ENCODE assay signal across 21 cellular contexts in the genomic region with DNA sequence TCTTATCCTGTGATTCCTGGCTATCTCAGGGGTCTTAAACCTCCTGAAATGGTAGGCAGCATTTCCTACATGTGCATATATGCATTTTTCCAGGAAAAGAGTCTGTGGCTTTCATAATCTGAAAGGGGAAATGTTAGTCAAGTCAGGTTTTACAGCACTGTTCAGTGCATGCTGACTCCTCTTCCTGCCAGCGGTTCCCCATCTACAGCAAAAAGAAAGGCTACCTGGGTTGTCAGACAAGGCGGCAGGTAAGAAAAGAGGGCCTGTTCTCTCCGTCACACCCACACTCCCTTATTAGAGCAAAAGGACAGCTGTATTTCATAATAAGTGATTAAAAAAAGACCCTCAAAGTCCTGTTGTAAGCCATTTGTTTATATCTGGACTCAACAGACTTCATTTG. TPM values are rescaled to one million over a fixed set of nuclear protein-coding genes. Genes with fewer than 3 reads are reported as not detected.
DNase-seq lines count a peak whose midpoint lies in the region; ATAC-seq and TF ChIP-seq lines count a peak whose summit lies in the region.
"Had no signal": no experiment of that assay in that cellular context is flagged by ENCODE, and none has a peak within 500 bp of the region (broad histone marks: within the 10 kb centered on the region; RNA-seq: fewer than 3 reads in every experiment).

No MANE protein-coding gene starts in this region.

- no peaks in the 10 kb centered on the region for H3K27me3 ChIP-seq in naive thymus-derived CD4-positive, alpha-beta T cell (ENCODE audit: control insufficient read depth in 2 of 2, insufficient read depth in 2 of 2, low read length in 2 of 2)
- H3K27me3 ChIP-seq: BLaER1 treated with 17β-estradiol and CSF1 and Interleukin-3, amounts not matched to agents 10 nM and 100 nM; body of pancreas; tibial nerve had no signal

- peaks cover 5 to 24% of the 10 kb centered on the region in 2 donors for H3K4me1 ChIP-seq in naive thymus-derived CD4-positive, alpha-beta T cell (ENCODE audit: control insufficient read depth in 2 of 2, insufficient read depth in 2 of 2, low read length in 2 of 2)

- H3K4me3 ChIP-seq in naive thymus-derived CD4-positive, alpha-beta T cell (ENCODE audit: low read length) = no peak overlapping the region
- H3K4me3 ChIP-seq: BLaER1 treated with 17β-estradiol and CSF1 and Interleukin-3, amounts not matched to agents 10 nM and 100 nM; body of pancreas; lower lobe of right lung; tibial nerve had no signal

- no peak for TF ChIP-seq CTCF in activated CD8-positive, alpha-beta T cell treated with anti-CD3 and anti-CD28 coated beads for 36 hours (IDR thresholded peaks at IDR 0.05)

- no peaks in the 10 kb centered on the region for H3K27me3 Mint-ChIP-seq in activated naive CD4-positive, alpha-beta T cell treated with anti-CD3 and anti-CD28 coated beads for 36 hours (ENCODE audit: low read depth)
- no peaks in the 10 kb centered on the region for H3K27me3 Mint-ChIP-seq in activated CD8-positive, alpha-beta T cell treated with anti-CD3 and anti-CD28 coated beads for 36 hours
- no peaks in the 10 kb centered on the region for H3K27me3 Mint-ChIP-seq in naive thymus-derived CD4-positive, alpha-beta T cell

- H3K9me3 Mint-ChIP-seq in activated naive CD4-positive, alpha-beta T cell treated with anti-CD3 and anti-CD28 coated beads for 36 hours = no peaks in the 10 kb centered on the region
- no peaks in the 10 kb centered on the region for H3K9me3 Mint-ChIP-seq in activated CD8-positive, alpha-beta T cell treated with anti-CD3 and anti-CD28 coated beads for 36 hours
- no peaks in the 10 kb centered on the region for H3K9me3 Mint-ChIP-seq in naive thymus-derived CD4-positive, alpha-beta T cell

- H3K4me3 Mint-ChIP-seq in activated naive CD4-positive, alpha-beta T cell treated with anti-CD3 and anti-CD28 coated beads for 36 hours = peak overlapping the region; percentile 36
- H3K4me3 Mint-ChIP-seq in activated CD8-positive, alpha-beta T cell treated with anti-CD3 and anti-CD28 coated beads for 36 hours = no peak overlapping the region
- H3K4me3 Mint-ChIP-seq in naive thymus-derived CD4-positive, alpha-beta T cell = peak overlapping the region in 3 of 10 donors; percentile 4 to 17 (median 10)

- H3K9me3 ChIP-seq in naive thymus-derived CD4-positive, alpha-beta T cell (ENCODE audit: control insufficient read depth in 2 of 3, low read length in 3 of 3) = no peaks in the 10 kb centered on the region
- H3K9me3 ChIP-seq: BLaER1 treated with 17β-estradiol and CSF1 and Interleukin-3, amounts not matched to agents 10 nM and 100 nM; body of pancreas; lower lobe of right lung; tibial nerve had no signal

- POLR2A ChIA-PET in activated CD8-positive, alpha-beta T cell treated with anti-CD3 and anti-CD28 coated beads for 36 hours (lab: Charles Lee) = interaction anchor here (1.5 kb wide), 1 partner anchor 13 kb away, joined by 3 read pairs; no protein-coding TSS in a partner anchor
- POLR2A ChIA-PET in naive thymus-derived CD4-positive, alpha-beta T cell (lab: Charles Lee) = interaction anchor here (0.6 to 3.4 kb wide), 3 partner anchors 9 to 70 kb away, joined by 3 to 17 read pairs (median 16); partner anchors contain the start of genes AK3 and CDC37L1

- DNase-seq in activated naive CD4-positive, alpha-beta T cell treated with anti-CD3 and anti-CD28 coated beads for 36 hours = peak; percentile 26
- no peak for DNase-seq in activated naive CD4-positive, alpha-beta T cell treated with Interleukin-2 at 50 U/mL for 16 hours
- DNase-seq in MV-4-11 (lab: John Stamatoyannopoulos, UW) (peak; percentile 34), NCI-H1694 (lab: John Stamatoyannopoulos, UW) (no peak), islet precursor cell (no peak), T-helper 1 cell (no peak)
- no peak for DNase-seq in activated CD8-positive, alpha-beta T cell treated with anti-CD3 and anti-CD28 coated beads for 36 hours
- DNase-seq in naive thymus-derived CD4-positive, alpha-beta T cell = no peak
- DNase-seq: activated CD4-positive, alpha-beta T cell treated with anti-CD3 and anti-CD28 coated beads for 48 hours; body of pancreas; Calu3; DND-41; glutamatergic neuron; lower lobe of right lung; NCI-H2081; NCI-H345; NCI-H774 had no signal

- H3K27ac Mint-ChIP-seq in activated naive CD4-positive, alpha-beta T cell treated with anti-CD3 and anti-CD28 coated beads for 36 hours = peak overlapping the region; percentile 90
- peak overlapping the region; percentile 26 for H3K27ac Mint-ChIP-seq in activated CD8-positive, alpha-beta T cell treated with anti-CD3 and anti-CD28 coated beads for 36 hours
- H3K27ac Mint-ChIP-seq in naive thymus-derived CD4-positive, alpha-beta T cell = peak overlapping the region in 6 of 9 donors; percentile 12 to 78 (median 55)

- no peak for ATAC-seq in activated CD8-positive, alpha-beta T cell treated with anti-CD3 and anti-CD28 coated beads for 36 hours
- ATAC-seq in naive thymus-derived CD4-positive, alpha-beta T cell = no peak
- ATAC-seq: body of pancreas, lower lobe of right lung, Right ventricle myocardium inferior, sciatic nerve had no signal

- intact Hi-C loops in activated naive CD4-positive, alpha-beta T cell treated with anti-CD3 and anti-CD28 coated beads for 36 hours (cut with micrococcal nuclease) = loop anchor here (10.0 kb wide), 2 partner anchors 914 to 1094 kb away; no protein-coding TSS in a partner anchor
- intact Hi-C loops in activated CD8-positive, alpha-beta T cell treated with anti-CD3 and anti-CD28 coated beads for 36 hours (cut with micrococcal nuclease) = no loop called here
- intact Hi-C loops in naive thymus-derived CD4-positive, alpha-beta T cell (cut with micrococcal nuclease) = no loop called here

- H3K36me3 Mint-ChIP-seq in activated naive CD4-positive, alpha-beta T cell treated with anti-CD3 and anti-CD28 coated beads for 36 hours (ENCODE audit: low read depth) = no peaks in the 10 kb centered on the region
- no peaks in the 10 kb centered on the region for H3K36me3 Mint-ChIP-seq in activated CD8-positive, alpha-beta T cell treated with anti-CD3 and anti-CD28 coated beads for 36 hours (ENCODE audit: low read depth)
- peaks cover 0 to 3% (median under 1%) of the 10 kb centered on the region in 5 donors for H3K36me3 Mint-ChIP-seq in naive thymus-derived CD4-positive, alpha-beta T cell

- peaks cover 54% of the 10 kb centered on the region for H3K4me1 Mint-ChIP-seq in activated naive CD4-positive, alpha-beta T cell treated with anti-CD3 and anti-CD28 coated beads for 36 hours (ENCODE audit: low read depth)
- H3K4me1 Mint-ChIP-seq in activated CD8-positive, alpha-beta T cell treated with anti-CD3 and anti-CD28 coated beads for 36 hours (ENCODE audit: low read depth) = peaks cover 37% of the 10 kb centered on the region
- peaks cover 21 to 52% (median 40%) of the 10 kb centered on the region in 7 donors for H3K4me1 Mint-ChIP-seq in naive thymus-derived CD4-positive, alpha-beta T cell

- CTCF ChIA-PET in activated naive CD4-positive, alpha-beta T cell treated with anti-CD3 and anti-CD28 coated beads for 36 hours (lab: Charles Lee) = no interaction called here
- CTCF ChIA-PET in activated CD8-positive, alpha-beta T cell treated with anti-CD3 and anti-CD28 coated beads for 36 hours (lab: Charles Lee) = no interaction called here
- CTCF ChIA-PET in naive thymus-derived CD4-positive, alpha-beta T cell (lab: Charles Lee) = interaction anchor here (0.6 to 1.3 kb wide), 3 partner anchors 9 to 122 kb away, joined by 3 to 4 read pairs (median 3); partner anchors contain the start of gene PLPP6

- H3K36me3 ChIP-seq in naive thymus-derived CD4-positive, alpha-beta T cell (ENCODE audit: control insufficient read depth in 2 of 3, insufficient read depth in 3 of 3, low read length in 3 of 3) = no peaks in the 10 kb centered on the region
- H3K36me3 ChIP-seq: BLaER1 treated with 17β-estradiol and CSF1 and Interleukin-3, amounts not matched to agents 10 nM and 100 nM; lower lobe of right lung; tibial nerve had no signal

- no peak overlapping the region for H3K27ac ChIP-seq in naive thymus-derived CD4-positive, alpha-beta T cell (ENCODE audit: low read depth, low read length)
- H3K27ac ChIP-seq: BLaER1 treated with 17β-estradiol and CSF1 and Interleukin-3, amounts not matched to agents 10 nM and 100 nM; body of pancreas; lower lobe of right lung; tibial nerve had no signal

RNA-seq across cellular contexts. Expression of gene SPATA6L, which starts 4.3 kb away (rescaled TPM):
- 1 to 10 TPM in 1 of 2 experiments, under 1 TPM in 1; 0.91 to 1.4 TPM for total RNA-seq in activated naive CD4-positive, alpha-beta T cell treated with anti-CD3 and anti-CD28 coated beads for 36 hours
- under 1 TPM; 0.43 to 0.78 TPM for total RNA-seq in activated CD8-positive, alpha-beta T cell treated with anti-CD3 and anti-CD28 coated beads for 36 hours
- 1 to 10 TPM in 4 of 5 experiments, under 1 TPM in 1; 0.89 to 9.2 (median 5.6) TPM for total RNA-seq in naive thymus-derived CD4-positive, alpha-beta T cell
- polyA plus RNA-seq in naive thymus-derived CD4-positive, alpha-beta T cell = under 1 TPM; 0.40 to 0.68 TPM

RNA-seq across cellular contexts. Expression of gene PLPP6, which starts 8.5 kb away (rescaled TPM):
- 1 to 10 TPM; 4.6 to 5.3 TPM for total RNA-seq in activated naive CD4-positive, alpha-beta T cell treated with anti-CD3 and anti-CD28 coated beads for 36 hours
- 1 to 10 TPM; 2.8 to 3.2 TPM for total RNA-seq in activated CD8-positive, alpha-beta T cell treated with anti-CD3 and anti-CD28 coated beads for 36 hours
- total RNA-seq in naive thymus-derived CD4-positive, alpha-beta T cell = 10 to 100 TPM in 3 of 5 experiments, 1 to 10 TPM in 2; 7.4 to 24.1 (median 10.2) TPM
- 1 to 10 TPM; 6.0 to 8.1 TPM for polyA plus RNA-seq in naive thymus-derived CD4-positive, alpha-beta T cell

RNA-seq across cellular contexts. Expression of gene CDC37L1, which starts 8.8 kb away (rescaled TPM):
- total RNA-seq in activated naive CD4-positive, alpha-beta T cell treated with anti-CD3 and anti-CD28 coated beads for 36 hours = 10 to 100 TPM; 13.7 to 14.5 TPM
- total RNA-seq in activated CD8-positive, alpha-beta T cell treated with anti-CD3 and anti-CD28 coated beads for 36 hours = 10 to 100 TPM; 10.0 to 10.2 TPM
- total RNA-seq in naive thymus-derived CD4-positive, alpha-beta T cell = 10 to 100 TPM; 13.4 to 28.0 (median 22.9) TPM
- 10 to 100 TPM; 21.2 to 21.9 TPM for polyA plus RNA-seq in naive thymus-derived CD4-positive, alpha-beta T cell

Comparison
In these comparisons a context has a peak if more than half of its experiments do, and no peak if none do; other contexts are left out.
1. DNase-seq: peak in activated naive CD4-positive, alpha-beta T cell treated with anti-CD3 and anti-CD28 coated beads for 36 hours (single experiment) and MV-4-11 (single experiment); none in activated naive CD4-positive, alpha-beta T cell treated with Interleukin-2 at 50 U/mL for 16 hours (single experiment), activated CD8-positive, alpha-beta T cell treated with anti-CD3 and anti-CD28 coated beads for 36 hours (single experiment), naive thymus-derived CD4-positive, alpha-beta T cell (0 of 9), NCI-H1694 (single experiment), islet precursor cell (single experiment) and T-helper 1 cell (0 of 5).
2. H3K27ac Mint-ChIP-seq: peak in every context shown above with its lines; median percentile 90 in activated naive CD4-positive, alpha-beta T cell treated with anti-CD3 and anti-CD28 coated beads for 36 hours; 55 in naive thymus-derived CD4-positive, alpha-beta T cell; 26 in activated CD8-positive, alpha-beta T cell treated with anti-CD3 and anti-CD28 coated beads for 36 hours.